ENCODE assay signal across 13 cellular contexts in genomic region chr5:56649569-56649968, GRCh38.
A peak's percentile ranks its signal among the peaks of the same experiment; 100 is the strongest.
DNase-seq lines count a peak whose midpoint lies in the region; FAIRE-seq and TF ChIP-seq lines count a peak whose summit lies in the region.
"Had no signal": no experiment of that assay in that cellular context is flagged by ENCODE, and none has a peak within 500 bp of the region (broad histone marks: within the 10 kb centered on the region; RNA-seq: fewer than 3 reads in every experiment).

No MANE protein-coding gene starts in this region.

- no peaks in the 10 kb centered on the region for H3K9me3 ChIP-seq in small intestine (ENCODE audit: control insufficient read depth, low read depth)
- H3K9me3 ChIP-seq in neuronal stem cell (replicated peaks in 1 of 2; ENCODE audit: control insufficient read depth in 2 of 2, insufficient read depth in 1 of 2, low read depth in 1 of 2, low read length in 2 of 2) = no peaks in the 10 kb centered on the region
- no peaks in the 10 kb centered on the region for H3K9me3 ChIP-seq in trophoblast cell (ENCODE audit: insufficient read depth, low read depth, low read length)

- H3K27me3 Mint-ChIP-seq in osteocyte (ENCODE audit: unreplicated experiment) = no peaks in the 10 kb centered on the region
- H3K27me3 Mint-ChIP-seq: IgD-negative memory B cell had no signal

- H3K27ac ChIP-seq in small intestine (ENCODE audit: low read depth in 1 of 2, low read length in 1 of 2) (no peak overlapping the region), neuronal stem cell (replicated peaks; ENCODE audit: low read length) (no peak overlapping the region), trophoblast cell (ENCODE audit: low read depth, low read length) (no peak overlapping the region)

- H2BK5ac ChIP-seq in neuronal stem cell (ENCODE audit: low read length) = no peak overlapping the region
- no peak overlapping the region for H2BK5ac ChIP-seq in trophoblast cell (ENCODE audit: low read depth, low read length, poor library complexity)

- FAIRE-seq in small intestine (lab: Jason Lieb, UNC) = no peak
- FAIRE-seq: islet of Langerhans had no signal

- no peak overlapping the region for H2BK15ac ChIP-seq in neuronal stem cell (ENCODE audit: low read length)

- H3K14ac ChIP-seq in neuronal stem cell (ENCODE audit: low read length) (no peak overlapping the region), trophoblast cell (ENCODE audit: low read length) (no peak overlapping the region)

- DNase-seq in EH (ENCODE audit: low read depth) (peak; percentile 62), RPMI7951 (ENCODE audit: low read depth) (peak; percentile 54), fibroblast of mammary gland (ENCODE audit: low read depth) (peak; percentile 32), osteocyte (ENCODE audit: extremely low spot score, unreplicated experiment) (no peak), small intestine (no peak), neuronal stem cell (ENCODE audit: low spot score) (no peak), H7 (no peak), trophoblast cell (no peak)
- DNase-seq: NCI-H1105; stimulated activated CD4-positive, alpha-beta T cell treated with anti-CD3 and anti-CD28 coated beads, Interleukin-2, amount 100 ng/mL, for 24 hours had no signal

- H3K4me2 ChIP-seq in neuronal stem cell (ENCODE audit: insufficient read depth, low read length, poor library complexity, severe bottlenecking) (no peak overlapping the region), trophoblast cell (ENCODE audit: low read length) (no peak overlapping the region)

- H4K8ac ChIP-seq in neuronal stem cell (ENCODE audit: low read depth, low read length) (no peak overlapping the region), trophoblast cell (ENCODE audit: low read depth, low read length) (no peak overlapping the region)

- H3K4ac ChIP-seq in neuronal stem cell (ENCODE audit: low read length) = no peak overlapping the region
- no peak overlapping the region for H3K4ac ChIP-seq in trophoblast cell (ENCODE audit: low read depth, low read length)

- no peak overlapping the region for H2BK120ac ChIP-seq in neuronal stem cell (ENCODE audit: low read depth, low read length)
- no peak overlapping the region for H2BK120ac ChIP-seq in trophoblast cell (ENCODE audit: insufficient read depth, low read length, poor library complexity)

- H3K23ac ChIP-seq in neuronal stem cell (ENCODE audit: low read depth, low read length, poor library complexity) (no peak overlapping the region), trophoblast cell (ENCODE audit: low read length) (no peak overlapping the region)

- H3K79me1 ChIP-seq in neuronal stem cell (ENCODE audit: low read depth, low read length) (no peaks in the 10 kb centered on the region), trophoblast cell (ENCODE audit: low read length) (peaks cover 2% of the 10 kb centered on the region)

- H3K36me3 ChIP-seq in small intestine (ENCODE audit: control insufficient read depth in 2 of 2, insufficient read depth in 2 of 2, low read length in 2 of 2) (no peaks in the 10 kb centered on the region), neuronal stem cell (replicated peaks in 1 of 2; ENCODE audit: control insufficient read depth in 2 of 2, insufficient read depth in 2 of 2, low read length in 2 of 2) (no peaks in the 10 kb centered on the region), H7 (replicated peaks; ENCODE audit: control insufficient read depth, insufficient read depth, low read length) (no peaks in the 10 kb centered on the region), trophoblast cell (ENCODE audit: control insufficient read depth in 1 of 2, insufficient read depth in 2 of 2, low read length in 2 of 2) (no peaks in the 10 kb centered on the region)

- H4K91ac ChIP-seq in neuronal stem cell (ENCODE audit: low read depth, low read length, poor library complexity) = no peak overlapping the region
- H4K91ac ChIP-seq in trophoblast cell (ENCODE audit: low read depth, low read length) = no peak overlapping the region

- H2AK5ac ChIP-seq in neuronal stem cell (ENCODE audit: low read depth, low read length) (no peak overlapping the region), trophoblast cell (ENCODE audit: low read length) (no peak overlapping the region)

- H3K9ac ChIP-seq in neuronal stem cell (ENCODE audit: low read depth, low read length, poor library complexity) (no peak overlapping the region), trophoblast cell (ENCODE audit: low read length) (no peak overlapping the region)

- H3K18ac ChIP-seq in neuronal stem cell (ENCODE audit: low read length) (no peak overlapping the region), trophoblast cell (ENCODE audit: low read length) (no peak overlapping the region)

- 44 to 54% (median 46%) methylated on average over 4 of the region's 4 CpGs for WGBS in small intestine, 3 donors
- no CpG with 5 or more reads among the region's 4 CpGs for WGBS in neuronal stem cell (ENCODE audit: extremely low coverage in 2 of 2, insufficient read length in 2 of 2, insufficient replicate concordance in 1 of 2), 2 donors
- WGBS in trophoblast cell (ENCODE audit: extremely low coverage, insufficient coverage, insufficient read length) = no CpG with 5 or more reads among the region's 4 CpGs

- no peak overlapping the region for H3K4me3 Mint-ChIP-seq in osteocyte (ENCODE audit: unreplicated experiment)
- H3K4me3 Mint-ChIP-seq: CD14-positive monocyte had no signal

- H3K9me3 Mint-ChIP-seq in osteocyte (ENCODE audit: unreplicated experiment) = peaks cover 5% of the 10 kb centered on the region

- TF ChIP-seq CTCF in fibroblast of mammary gland (conservative IDR thresholded peaks at IDR 0.05; ENCODE audit: control insufficient read depth, insufficient read depth, low read depth, low read length) (no peak), osteocyte (IDR thresholded peaks at IDR 0.05) (no peak)

- H3K4me1 Mint-ChIP-seq in osteocyte (ENCODE audit: unreplicated experiment) = peaks cover 22% of the 10 kb centered on the region

- peak overlapping the region; percentile 66 for H3K27ac Mint-ChIP-seq in osteocyte (ENCODE audit: unreplicated experiment)

- H4K12ac ChIP-seq in trophoblast cell (ENCODE audit: low read depth, low read length) = no peak overlapping the region

- H3K79me2 ChIP-seq in trophoblast cell (ENCODE audit: control insufficient read depth, insufficient read depth, low read length, poor library complexity) = no peaks in the 10 kb centered on the region

- H3K27me3 ChIP-seq in small intestine (ENCODE audit: control insufficient read depth in 2 of 2, insufficient read depth in 2 of 2, low read length in 2 of 2) (no peaks in the 10 kb centered on the region), neuronal stem cell (ENCODE audit: control insufficient read depth in 3 of 3, insufficient read depth in 3 of 3, low read depth in 1 of 3, low read length in 3 of 3) (no peaks in the 10 kb centered on the region), H7 (ENCODE audit: control insufficient read depth, insufficient read depth, low read length) (no peaks in the 10 kb centered on the region), trophoblast cell (ENCODE audit: insufficient read depth, low read length) (no peaks in the 10 kb centered on the region)

- H2AFZ ChIP-seq in neuronal stem cell (ENCODE audit: low read length) (no peak overlapping the region), trophoblast cell (ENCODE audit: insufficient read depth, low read length, poor library complexity) (no peak overlapping the region)

- H2BK12ac ChIP-seq in neuronal stem cell (ENCODE audit: low read length) (no peak overlapping the region), trophoblast cell (ENCODE audit: low read length) (no peak overlapping the region)

- H3K36me3 Mint-ChIP-seq in osteocyte (ENCODE audit: unreplicated experiment) = no peaks in the 10 kb centered on the region

- H3K4me3 ChIP-seq in fibroblast of mammary gland (ENCODE audit: control insufficient read depth, low read depth, low read length) = no peak overlapping the region
- H3K4me3 ChIP-seq in small intestine (ENCODE audit: low read depth in 1 of 2, low read length in 2 of 2) = no peak overlapping the region
- H3K4me3 ChIP-seq in neuronal stem cell (ENCODE audit: low read length in 2 of 2) = no peak overlapping the region
- no peak overlapping the region for H3K4me3 ChIP-seq in H7 (ENCODE audit: insufficient read depth, low read depth, low read length)
- H3K4me3 ChIP-seq in trophoblast cell (ENCODE audit: low read depth, low read length) = no peak overlapping the region

- H3K4me1 ChIP-seq in small intestine (ENCODE audit: control insufficient read depth in 2 of 2, insufficient read depth in 1 of 2, low read depth in 1 of 2, low read length in 1 of 2) = no peaks in the 10 kb centered on the region
- peaks cover 0 to 3% of the 10 kb centered on the region in 2 donors for H3K4me1 ChIP-seq in neuronal stem cell (ENCODE audit: control insufficient read depth in 2 of 2, insufficient read depth in 1 of 2, low read depth in 1 of 2, low read length in 2 of 2)
- peaks cover 0 to 3% of the 10 kb centered on the region in 2 experiments for H3K4me1 ChIP-seq in trophoblast cell (ENCODE audit: control insufficient read depth in 1 of 2, insufficient read depth in 2 of 2, low read length in 2 of 2)

Comparison
In these comparisons a context has a peak if more than half of its experiments do, and no peak if none do; other contexts are left out.
1. DNase-seq: peak in EH (single experiment), RPMI7951 (single experiment) and fibroblast of mammary gland (single experiment); none in osteocyte (single experiment), small intestine (single experiment), neuronal stem cell (single experiment), H7 (single experiment) and trophoblast cell (0 of 2).